ENCODE assay signal across 1 cellular context in genomic region chr16:20918486-20919239, GRCh38.
TF ChIP-seq lines count a peak whose summit lies in the region.

No MANE protein-coding gene starts in this region.

TF ChIP-seq in HepG2, 621 proteins besides CTCF, POLR2A, EP300 and RAD21:
- TF ChIP-seq ZNF33B (CRISPR knock-in tag; IDR thresholded peaks at IDR 0.05), result 0 out of 2 replicates have a peak, but pooled peaks have one; percentile 36
- TF ChIP-seq ARID5B (CRISPR knock-in tag; IDR thresholded peaks at IDR 0.05), result peak; percentile 58
- peak; percentile 51 for TF ChIP-seq HNF4A (CRISPR knock-in tag; IDR thresholded peaks at IDR 0.05)
- no peak for TF ChIP-seq ZBTB49 (CRISPR knock-in tag; IDR thresholded peaks at IDR 0.05; ENCODE audit: borderline replicate concordance)
- peak; percentile 86 for TF ChIP-seq ATF3 (CRISPR knock-in tag; IDR thresholded peaks at IDR 0.05)
- TF ChIP-seq TCF7 (IDR thresholded peaks at IDR 0.05; ENCODE audit: low read depth), result 0 out of 2 replicates have a peak, but pooled peaks have one; percentile 34
- TF ChIP-seq CEBPG (CRISPR knock-in tag; IDR thresholded peaks at IDR 0.05), result peak; percentile 86
- TF ChIP-seq MYC (CRISPR knock-in tag; IDR thresholded peaks at IDR 0.05; ENCODE audit: borderline replicate concordance), result 0 out of 2 replicates have a peak, but pooled peaks have one; percentile 19
- peak; percentile 31; the same call in 1 of the 2 replicates for TF ChIP-seq FOSL2 (CRISPR knock-in tag; IDR thresholded peaks at IDR 0.05)
- 0 out of 2 replicates have a peak, but pooled peaks have one; percentile 6 for TF ChIP-seq SMC3 (IDR thresholded peaks at IDR 0.05; ENCODE audit: low read length)
- TF ChIP-seq CEBPB (IDR thresholded peaks at IDR 0.05; ENCODE audit: borderline replicate concordance, low read depth, low read length), result peak; percentile 86
- TF ChIP-seq TGIF2 (CRISPR knock-in tag; IDR thresholded peaks at IDR 0.05), result peak; percentile 59; the same call in 1 of the 2 replicates
- no peak for TF ChIP-seq SOX6 (IDR thresholded peaks at IDR 0.05)
- peak; percentile 37; the same call in 1 of the 2 replicates for TF ChIP-seq SOX6 (CRISPR knock-in tag; IDR thresholded peaks at IDR 0.05)
- 0 out of 2 replicates have a peak, but pooled peaks have one; percentile 34 for TF ChIP-seq MAX (IDR thresholded peaks at IDR 0.05)
- peak; percentile 73; the same call in 1 of the 2 replicates for TF ChIP-seq ZNF644 (CRISPR knock-in tag; IDR thresholded peaks at IDR 0.05; ENCODE audit: low read depth)
- peak; percentile 67 to 96; a peak in 3 of 4 replicates for TF ChIP-seq ATF4 (CRISPR knock-in tag; IDR thresholded peaks at IDR 0.05)
- no peak for TF ChIP-seq ZNF646 (CRISPR knock-in tag; IDR thresholded peaks at IDR 0.05)
- no peak for TF ChIP-seq ZSCAN20 (CRISPR knock-in tag; IDR thresholded peaks at IDR 0.05; ENCODE audit: borderline replicate concordance)
- TF ChIP-seq ATF5 (CRISPR knock-in tag; IDR thresholded peaks at IDR 0.05; ENCODE audit: low read depth), result no peak
